1 cellular context compared by ENCODE assay signal in genomic region chr7:80187279-80187678, GRCh38.
TF ChIP-seq lines count a peak whose summit lies in the region.

No MANE protein-coding gene starts in this region.

TF ChIP-seq in HCT116, 20 proteins besides CTCF, POLR2A, EP300 and RAD21:
- TF ChIP-seq JUND (IDR thresholded peaks at IDR 0.05) (no peak), SRF (IDR thresholded peaks at IDR 0.05; ENCODE audit: low read depth) (no peak), MAX (IDR thresholded peaks at IDR 0.05) (no peak)
